In the genomic region with DNA sequence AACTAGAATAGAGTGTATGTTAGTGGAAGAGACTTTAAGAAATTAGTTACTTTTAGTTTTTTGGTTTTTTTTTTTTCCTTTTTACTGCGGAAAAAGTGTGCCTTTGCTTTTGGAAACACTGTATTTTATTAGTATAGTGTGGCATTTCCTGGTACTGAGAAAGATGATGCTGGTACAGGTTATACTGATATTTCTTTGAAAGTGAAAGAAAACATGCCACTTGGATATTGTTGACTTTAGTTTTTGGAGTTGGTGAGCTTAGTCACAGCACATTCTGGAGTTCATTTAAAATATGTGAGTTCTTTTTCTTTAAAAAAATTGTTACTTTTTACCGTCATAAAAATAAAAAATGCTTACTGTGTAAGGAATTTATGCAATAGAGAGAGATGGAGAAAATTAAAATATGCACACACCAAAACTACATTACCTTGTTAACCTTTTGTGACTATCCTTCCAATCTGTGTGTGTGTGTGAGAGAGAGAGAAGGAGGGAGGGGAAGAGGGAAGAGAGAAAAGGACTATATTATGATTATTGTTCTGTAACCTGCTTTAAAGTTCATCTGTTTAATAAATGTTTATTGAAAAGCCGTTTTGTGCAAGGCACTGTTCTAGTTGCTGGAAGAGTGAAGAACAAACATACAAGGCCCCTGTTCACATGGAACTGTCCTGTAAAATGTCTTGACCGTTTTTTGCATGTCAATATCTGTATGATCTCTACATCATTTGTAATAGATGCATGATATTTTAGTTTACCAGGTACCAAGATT, we compare ENCODE assay signal across 10 cellular contexts. TPM values are rescaled to one million over a fixed set of nuclear protein-coding genes. Genes with fewer than 3 reads are reported as not detected.
DNase-seq lines count a peak whose midpoint lies in the region; ATAC-seq and TF ChIP-seq lines count a peak whose summit lies in the region.
"Had no signal": no experiment of that assay in that cellular context is flagged by ENCODE, and none has a peak within 500 bp of the region (broad histone marks: within the 10 kb centered on the region; RNA-seq: fewer than 3 reads in every experiment).

No MANE protein-coding gene starts in this region.

- ATAC-seq in GM18511 (IDR thresholded peaks at IDR 0.05; ENCODE audit: unreplicated experiment) = no peak
- no peak for ATAC-seq in HG03565 (IDR thresholded peaks at IDR 0.05; ENCODE audit: unreplicated experiment)
- ATAC-seq: effector memory CD8-positive, alpha-beta T cell had no signal

- no peaks in the 10 kb centered on the region for H3K27me3 ChIP-seq in A673 (replicated peaks; ENCODE audit: insufficient read depth, low read depth, low read length, poor library complexity)
- no peaks in the 10 kb centered on the region for H3K27me3 ChIP-seq in HL-60 (ENCODE audit: insufficient read depth, poor library complexity, severe bottlenecking)
- no peaks in the 10 kb centered on the region for H3K27me3 ChIP-seq in mammary epithelial cell (ENCODE audit: insufficient read depth, low read length)
- H3K27me3 ChIP-seq in mononuclear cell (ENCODE audit: insufficient read depth, low read length) = no peaks in the 10 kb centered on the region

- DNase-seq in A673 (ENCODE audit: low spot score) (no peak), HL-60 (ENCODE audit: low read depth in 1 of 2, low spot score in 1 of 2) (no peak), mammary epithelial cell (no peak), NCI-H2029 (lab: John Stamatoyannopoulos, UW) (no peak), SIG-M5 (lab: John Stamatoyannopoulos, UW) (no peak)
- DNase-seq: NCI-H187 treated with DMSO at 0.1 percent for 48 hours had no signal

- in situ Hi-C loops in mammary epithelial cell (cut with MboI; ENCODE audit: low sequenced_read_pairs in 2 of 2) = loop anchor here in 1 of 2 donors (10.0 kb wide), 1 partner anchor 176 kb away; no protein-coding TSS in a partner anchor

- H4K20me1 ChIP-seq in mammary epithelial cell (ENCODE audit: insufficient read depth, low read length) = no peaks in the 10 kb centered on the region

- CTCF ChIA-PET in A673 (lab: Charles Lee) = no interaction called here
- CTCF ChIA-PET in mammary epithelial cell (lab: Charles Lee; ENCODE audit: low non-redundant PET) = no interaction called here

- TF ChIP-seq CTCF in A673 (conservative IDR thresholded peaks at IDR 0.05; ENCODE audit: low read depth, low read length) (no peak), HL-60 (IDR thresholded peaks at IDR 0.05; ENCODE audit: insufficient read depth, low read length) (no peak), mammary epithelial cell (conservative IDR thresholded peaks at IDR 0.05 in 1 of 2, IDR thresholded peaks at IDR 0.05 in 1 of 2; ENCODE audit: extremely low read depth in 1 of 2, insufficient read depth in 1 of 2, low read depth in 1 of 2, low read length in 2 of 2) (no peak)

- BruUV-seq in A673 (replicated peaks; lab: Mats Ljungman, UMichigan) = no TSS peak
- no TSS peak for BruUV-seq in mammary epithelial cell (replicated peaks; lab: Mats Ljungman, UMichigan)

- H3K4me2 ChIP-seq in mammary epithelial cell (ENCODE audit: insufficient read depth, low read depth, low read length) = peak overlapping the region; percentile 91

- peak overlapping the region; percentile 96 for H3K4me3 ChIP-seq in A673 (ENCODE audit: low read depth, low read length, poor library complexity, severe bottlenecking)
- H3K4me3 ChIP-seq in HL-60 (replicated peaks; ENCODE audit: insufficient read depth, low read length) = peak overlapping the region; percentile 96
- peak overlapping the region; percentile 69 to 94 (median 88) for H3K4me3 ChIP-seq in mammary epithelial cell (replicated peaks in 1 of 3; ENCODE audit: insufficient read depth in 1 of 3, low read depth in 2 of 3, low read length in 3 of 3)
- peak overlapping the region; percentile 88 for H3K4me3 ChIP-seq in mononuclear cell (ENCODE audit: low read length)

- WGBS in mammary epithelial cell (ENCODE audit: low coverage, missing lambda C conversion rate) = 16% methylated on average over 4 of the region's 4 CpGs

- no peak overlapping the region for H2AFZ ChIP-seq in mammary epithelial cell (ENCODE audit: low read depth, low read length)

- H3K36me3 ChIP-seq in A673 (ENCODE audit: insufficient read depth, low read length, poor library complexity, severe bottlenecking) (no peaks in the 10 kb centered on the region), mammary epithelial cell (ENCODE audit: insufficient read depth, low read length) (no peaks in the 10 kb centered on the region)

- intact Hi-C loops in A673 (cut with micrococcal nuclease; ENCODE audit: unreplicated experiment) (loop anchor here (10.0 kb wide), 1 partner anchor 134 kb away; no protein-coding TSS in a partner anchor), mammary epithelial cell (cut with micrococcal nuclease) (loop anchor here (1.0 to 5.0 kb wide), 5 partner anchors 39 to 1254 kb away; a partner anchor contains a TSS)

- no peaks in the 10 kb centered on the region for H3K9me3 ChIP-seq in A673 (ENCODE audit: low read depth, low read length, poor library complexity, severe bottlenecking)
- H3K9me3 ChIP-seq in mammary epithelial cell (replicated peaks; ENCODE audit: insufficient read depth, low read length) = no peaks in the 10 kb centered on the region
- no peaks in the 10 kb centered on the region for H3K9me3 ChIP-seq in mononuclear cell (ENCODE audit: low read depth, low read length)

- dilution Hi-C loops in mammary epithelial cell (cut with HindIII; ENCODE audit: low sequenced_read_pairs) = no loop called here

- POLR2A ChIA-PET in A673 (lab: Charles Lee; ENCODE audit: low non-redundant PET) = no interaction called here

- peak overlapping the region; percentile 90 for H3K9ac ChIP-seq in mammary epithelial cell (ENCODE audit: insufficient read depth, low read length)

- H3K4me1 ChIP-seq in A673 (ENCODE audit: insufficient read depth, low read length, poor library complexity, severe bottlenecking) = peaks cover 20% of the 10 kb centered on the region
- peaks cover 33% of the 10 kb centered on the region for H3K4me1 ChIP-seq in mammary epithelial cell (ENCODE audit: insufficient read depth, low read length)
- H3K4me1 ChIP-seq in mononuclear cell (ENCODE audit: insufficient read depth, low read length) = peaks cover 44% of the 10 kb centered on the region

- H3K79me2 ChIP-seq in mammary epithelial cell (ENCODE audit: insufficient read depth, low read length) = peaks cover 69% of the 10 kb centered on the region

- no peak overlapping the region for H3K27ac ChIP-seq in A673 (ENCODE audit: low read depth, low read length, poor library complexity, severe bottlenecking)
- peak overlapping the region; percentile 4; the same call in 1 of the 2 replicates for H3K27ac ChIP-seq in HL-60 (replicated peaks)
- H3K27ac ChIP-seq in mammary epithelial cell (ENCODE audit: insufficient read depth, low read depth, low read length) = peak overlapping the region; percentile 81

RNA-seq across cellular contexts. Expression of a gene that starts 1.9 kb away (rescaled TPM):
- 16.7 and 23.1 TPM in 2 replicates for total RNA-seq in A673 (2021)
- total RNA-seq in mammary epithelial cell = 10 to 100 TPM; 44.8 to 51.2 TPM
- 21.6 TPM for polyA plus RNA-seq in mammary epithelial cell
- 21.4 TPM for polyA minus RNA-seq in mammary epithelial cell
- total RNA-seq in mononuclear cell = 76.9 TPM
